ENCODE assay signal across 16 cellular contexts in genomic region chr3:4780545-4780957, GRCh38.
DNase-seq lines count a peak whose midpoint lies in the region; ATAC-seq and TF ChIP-seq lines count a peak whose summit lies in the region.
"Had no signal": no experiment of that assay in that cellular context is flagged by ENCODE, and none has a peak within 500 bp of the region (broad histone marks: within the 10 kb centered on the region; RNA-seq: fewer than 3 reads in every experiment).

No MANE protein-coding gene starts in this region.

- no peak overlapping the region for H3K4me3 ChIP-seq in HCT116 (replicated peaks in 1 of 2; ENCODE audit: low read depth in 1 of 2, low read length in 2 of 2)
- H3K4me3 ChIP-seq in right cardiac atrium (ENCODE audit: low read length) = no peak overlapping the region
- no peak overlapping the region for H3K4me3 ChIP-seq in parathyroid adenoma (ENCODE audit: low read depth, low read length)

- H3K4me2 ChIP-seq in HCT116 (ENCODE audit: low read length) = no peak overlapping the region
- no peak overlapping the region for H3K4me2 ChIP-seq in parathyroid adenoma (ENCODE audit: low read length)
- H3K4me2 ChIP-seq: KMS-11 had no signal

- H4K20me1 ChIP-seq in HCT116 (ENCODE audit: insufficient read depth) = no peaks in the 10 kb centered on the region

- H3K27me3 ChIP-seq in HCT116 (ENCODE audit: insufficient read depth, low read length) = no peaks in the 10 kb centered on the region
- H3K27me3 ChIP-seq in right cardiac atrium (ENCODE audit: control insufficient read depth, insufficient read depth) = no peaks in the 10 kb centered on the region
- H3K27me3 ChIP-seq in parathyroid adenoma (ENCODE audit: control insufficient read depth, insufficient read depth, low read length) = no peaks in the 10 kb centered on the region

- no peak for DNase-seq in activated CD8-positive, alpha-beta memory T cell treated with anti-CD3 and anti-CD28 coated beads, Interleukin-2, amount 10 ng/mL, durations not matched to agents 7 days and 5 days
- DNase-seq in activated CD8-positive, alpha-beta memory T cell treated with anti-CD3 and anti-CD28 coated beads, Interleukin-2, amount 50 U/mL, for 4 hours = no peak
- DNase-seq in HCT116 (ENCODE audit: low read depth, low spot score) (no peak), right cardiac atrium (no peak), KBM-7 (no peak)
- DNase-seq: EL, NCI-H1417, NCI-H1930, NCI-H2171, NCI-H446 treated with DMSO at 0.1 percent for 48 hours, NCI-H748 treated with DMSO at 0.1 percent for 48 hours had no signal

- BruUV-seq in HCT116 (replicated peaks; lab: Mats Ljungman, UMichigan) = no TSS peak

- H3K79me2 ChIP-seq in HCT116 (ENCODE audit: insufficient read depth, low read length) (no peaks in the 10 kb centered on the region), parathyroid adenoma (no peaks in the 10 kb centered on the region)

- POLR2A ChIA-PET in HCT116 (lab: Charles Lee) = no interaction called here

- ATAC-seq in activated CD8-positive, alpha-beta memory T cell treated with anti-CD3 and anti-CD28 coated beads, Interleukin-2, amount 10 ng/mL, durations not matched to agents 7 days and 5 days = no peak
- ATAC-seq in HCT116 (peak; percentile 38; the same call in 1 of the 2 replicates), right cardiac atrium (peak in 1 of 2 donors; percentile 9), HG03159 (IDR thresholded peaks at IDR 0.05; ENCODE audit: unreplicated experiment) (no peak), HG02588 (IDR thresholded peaks at IDR 0.05; ENCODE audit: unreplicated experiment) (no peak)

- H3K4me1 Mint-ChIP-seq in activated CD8-positive, alpha-beta memory T cell treated with anti-CD3 and anti-CD28 coated beads, Interleukin-2, amount 10 ng/mL, durations not matched to agents 7 days and 5 days = peaks cover 39% of the 10 kb centered on the region

- CTCF ChIA-PET in activated CD8-positive, alpha-beta memory T cell treated with anti-CD3 and anti-CD28 coated beads, Interleukin-2, amount 10 ng/mL, durations not matched to agents 7 days and 5 days (lab: Charles Lee) = no interaction called here
- CTCF ChIA-PET in HCT116 (lab: Charles Lee) = no interaction called here

- no peaks in the 10 kb centered on the region for H3K9me2 ChIP-seq in HCT116 (ENCODE audit: insufficient read depth)

- H3K36me3 Mint-ChIP-seq in activated CD8-positive, alpha-beta memory T cell treated with anti-CD3 and anti-CD28 coated beads, Interleukin-2, amount 10 ng/mL, durations not matched to agents 7 days and 5 days = peaks cover 82% of the 10 kb centered on the region

- in situ Hi-C loops in KBM-7 (cut with MboI; ENCODE audit: low pct_unique_long_range_greater_than_20kb, low sequenced_read_pairs) = no loop called here

- H3K36me3 ChIP-seq in HCT116 (ENCODE audit: control insufficient read depth in 1 of 2, insufficient read depth in 2 of 2, low read length in 2 of 2) = no peaks in the 10 kb centered on the region
- H3K36me3 ChIP-seq in parathyroid adenoma (ENCODE audit: control insufficient read depth, insufficient read depth, low read length) = no peaks in the 10 kb centered on the region

- no peak overlapping the region for H3K4me3 Mint-ChIP-seq in activated CD8-positive, alpha-beta memory T cell treated with anti-CD3 and anti-CD28 coated beads, Interleukin-2, amount 10 ng/mL, durations not matched to agents 7 days and 5 days

- TF ChIP-seq POLR2A in HCT116 (IDR thresholded peaks at IDR 0.05; ENCODE audit: borderline replicate concordance, extremely low read depth, insufficient read depth, insufficient read length) = no peak

- H3K9me3 ChIP-seq in HCT116 (ENCODE audit: control insufficient read depth in 1 of 2, insufficient read depth in 1 of 2, low read depth in 1 of 2, low read length in 2 of 2) (no peaks in the 10 kb centered on the region), right cardiac atrium (ENCODE audit: control insufficient read depth, low read length) (no peaks in the 10 kb centered on the region), parathyroid adenoma (ENCODE audit: control insufficient read depth, low read length) (no peaks in the 10 kb centered on the region)

- WGBS in right cardiac atrium = 48% methylated on average over 5 of the region's 5 CpGs

- intact Hi-C loops in HCT116 (cut with micrococcal nuclease) = no loop called here
- intact Hi-C loops in right cardiac atrium (cut with DNase I) = no loop called here

- H3K9ac ChIP-seq in HCT116 (ENCODE audit: low read length) (no peak overlapping the region), parathyroid adenoma (no peak overlapping the region)
- H3K9ac ChIP-seq: KMS-11 had no signal

- H3K4me1 ChIP-seq in HCT116 (ENCODE audit: control insufficient read depth in 1 of 2, insufficient read depth in 2 of 2, low read length in 2 of 2) = no peaks in the 10 kb centered on the region
- peaks cover 7% of the 10 kb centered on the region for H3K4me1 ChIP-seq in right cardiac atrium (ENCODE audit: control insufficient read depth, insufficient read depth, low read length)
- peaks cover 10% of the 10 kb centered on the region for H3K4me1 ChIP-seq in parathyroid adenoma

- H3K27ac ChIP-seq in HCT116 (ENCODE audit: low read depth, low read length) (no peak overlapping the region), right cardiac atrium (ENCODE audit: low read length) (peak overlapping the region; percentile 20), parathyroid adenoma (peak overlapping the region; percentile 16)
- H3K27ac ChIP-seq: C4-2B, KMS-11 had no signal

- no peak for TF ChIP-seq CTCF in HCT116 (IDR thresholded peaks at IDR 0.05 in 2 of 3, conservative IDR thresholded peaks at IDR 0.05 in 1 of 3; ENCODE audit: borderline replicate concordance in 1 of 3, insufficient read depth in 1 of 3, low read depth in 2 of 3, low read length in 2 of 3)
- TF ChIP-seq CTCF in parathyroid adenoma (IDR thresholded peaks at IDR 0.05) = no peak

- no peak overlapping the region for H2AFZ ChIP-seq in HCT116 (ENCODE audit: low read depth, low read length, poor library complexity, severe bottlenecking)
- H2AFZ ChIP-seq in parathyroid adenoma = peak overlapping the region; percentile 39

- no peaks in the 10 kb centered on the region for H3K27me3 Mint-ChIP-seq in activated CD8-positive, alpha-beta memory T cell treated with anti-CD3 and anti-CD28 coated beads, Interleukin-2, amount 10 ng/mL, durations not matched to agents 7 days and 5 days

- RAD21 ChIA-PET in HCT116 (lab: Charles Lee; ENCODE audit: low non-redundant PET in 1 of 2, low total read pairs in 2 of 2, uncharacterized antibody in 2 of 2, unreplicated experiment in 2 of 2) = no interaction called here

- H3K9me3 Mint-ChIP-seq in activated CD8-positive, alpha-beta memory T cell treated with anti-CD3 and anti-CD28 coated beads, Interleukin-2, amount 10 ng/mL, durations not matched to agents 7 days and 5 days (ENCODE audit: low read depth) = no peaks in the 10 kb centered on the region

- peak overlapping the region; percentile 26 for H3K27ac Mint-ChIP-seq in activated CD8-positive, alpha-beta memory T cell treated with anti-CD3 and anti-CD28 coated beads, Interleukin-2, amount 10 ng/mL, durations not matched to agents 7 days and 5 days

- no peak for TF ChIP-seq RAD21 in HCT116 (IDR thresholded peaks at IDR 0.05; ENCODE audit: low read depth)

TF ChIP-seq in HCT116, 20 proteins besides CTCF, POLR2A, EP300 and RAD21:
- TF ChIP-seq FOSL1 (IDR thresholded peaks at IDR 0.05; ENCODE audit: low read depth) (no peak), EZH2 (IDR thresholded peaks at IDR 0.05) (no peak), CBX3 (IDR thresholded peaks at IDR 0.05; ENCODE audit: low read depth) (no peak), ZFX (IDR thresholded peaks at IDR 0.05) (no peak), SRF (IDR thresholded peaks at IDR 0.05; ENCODE audit: low read depth) (no peak), CEBPB (IDR thresholded peaks at IDR 0.05; ENCODE audit: low read depth) (no peak), ELF1 (IDR thresholded peaks at IDR 0.05; ENCODE audit: borderline replicate concordance, low read depth) (no peak), ZBTB33 (IDR thresholded peaks at IDR 0.05; ENCODE audit: extremely low read depth, insufficient replicate concordance, low read length) (no peak)
